ENCODE assay signal across 8 cellular contexts in the genomic region with DNA sequence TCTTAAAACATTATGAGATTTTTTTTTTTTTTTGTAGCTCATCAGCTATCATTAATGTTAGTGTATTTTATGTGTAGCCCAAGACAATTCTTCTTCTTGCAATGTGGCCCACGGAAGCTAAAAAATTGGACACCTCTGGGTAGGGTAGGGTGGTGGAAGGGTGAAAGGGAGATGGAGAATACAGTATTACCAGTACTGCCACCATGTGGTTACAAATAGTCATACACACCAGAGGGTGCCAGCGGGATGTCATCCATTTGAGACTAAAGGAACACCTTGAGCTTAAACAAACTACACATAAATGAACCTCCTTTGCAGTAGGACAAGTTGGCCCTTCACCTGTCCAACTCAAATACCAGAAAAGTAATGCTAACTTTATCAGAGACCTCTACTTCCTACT.
DNase-seq lines count a peak whose midpoint lies in the region; ATAC-seq and TF ChIP-seq lines count a peak whose summit lies in the region.

No MANE protein-coding gene starts in this region.

- peak; percentile 78 for ATAC-seq in GM18499 (IDR thresholded peaks at IDR 0.05; ENCODE audit: insufficient read depth, unreplicated experiment)
- no peak for ATAC-seq in HG03097 (IDR thresholded peaks at IDR 0.05; ENCODE audit: low FRiP score, unreplicated experiment)

- H3K27ac ChIP-seq in coronary artery = no peak overlapping the region

- H3K36me3 ChIP-seq in H7 (replicated peaks; ENCODE audit: control insufficient read depth, insufficient read depth, low read length) = no peaks in the 10 kb centered on the region

- H3K27me3 ChIP-seq in H7 (ENCODE audit: control insufficient read depth, insufficient read depth, low read length) = no peaks in the 10 kb centered on the region

- H3K4me3 ChIP-seq in H7 (ENCODE audit: insufficient read depth, low read depth, low read length) = no peak overlapping the region
- H3K4me3 ChIP-seq in coronary artery = no peak overlapping the region

- no peak for TF ChIP-seq CTCF in coronary artery (IDR thresholded peaks at IDR 0.05)

- DNase-seq in H7 = peak; percentile 6
- DNase-seq in NCI-H226 = peak; percentile 6
- peak; percentile 33 for DNase-seq in iPS DF 4.7 (ENCODE audit: extremely low read depth, low spot score)
- DNase-seq in T1000 (lab: John Stamatoyannopoulos, UW) = no peak
- DNase-seq in coronary artery (ENCODE audit: low spot score) = no peak
- DNase-seq in NCI-H187 (lab: John Stamatoyannopoulos, UW) = no peak

Comparison
In these comparisons a context has a peak if more than half of its experiments do, and no peak if none do; other contexts are left out.
1. DNase-seq: peak in H7 (single experiment), NCI-H226 (single experiment) and iPS DF 4.7 (single experiment); none in T1000 (single experiment), coronary artery (single experiment) and NCI-H187 (0 of 2).